Comparison of ENCODE assay signal across 1 cellular context in the genomic region with DNA sequence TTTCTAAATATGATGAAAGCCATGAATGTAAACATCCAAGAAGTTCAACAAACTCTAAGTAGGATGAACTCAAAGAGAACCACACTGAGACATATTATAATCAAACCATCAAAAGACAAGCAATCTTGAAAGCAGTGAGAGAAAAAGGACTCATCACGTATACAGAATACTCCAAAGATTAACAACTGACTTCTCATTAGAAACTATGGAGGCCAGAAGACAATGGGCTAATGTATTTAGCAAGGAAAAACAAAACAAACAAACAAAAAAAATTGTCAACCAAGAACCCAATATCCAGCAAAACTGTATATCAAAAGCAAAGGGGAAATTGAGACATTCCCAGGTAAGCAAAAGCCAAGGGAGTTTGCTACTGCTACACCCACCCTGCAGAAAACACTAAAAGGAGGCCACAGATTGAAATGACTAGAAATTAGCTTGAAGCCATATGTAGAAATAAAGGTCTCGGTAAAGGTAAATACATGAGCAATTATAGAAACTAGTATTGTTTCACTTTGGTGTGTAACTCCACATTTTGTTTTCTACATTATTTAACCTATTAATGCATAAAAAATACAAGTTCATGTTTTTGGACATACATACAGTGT.
TF ChIP-seq lines count a peak whose summit lies in the region.

No MANE protein-coding gene starts in this region.

TF ChIP-seq in GM23338, 12 proteins besides CTCF, POLR2A, EP300 and RAD21 (continued from another document):
- TF ChIP-seq, protein P1, sequence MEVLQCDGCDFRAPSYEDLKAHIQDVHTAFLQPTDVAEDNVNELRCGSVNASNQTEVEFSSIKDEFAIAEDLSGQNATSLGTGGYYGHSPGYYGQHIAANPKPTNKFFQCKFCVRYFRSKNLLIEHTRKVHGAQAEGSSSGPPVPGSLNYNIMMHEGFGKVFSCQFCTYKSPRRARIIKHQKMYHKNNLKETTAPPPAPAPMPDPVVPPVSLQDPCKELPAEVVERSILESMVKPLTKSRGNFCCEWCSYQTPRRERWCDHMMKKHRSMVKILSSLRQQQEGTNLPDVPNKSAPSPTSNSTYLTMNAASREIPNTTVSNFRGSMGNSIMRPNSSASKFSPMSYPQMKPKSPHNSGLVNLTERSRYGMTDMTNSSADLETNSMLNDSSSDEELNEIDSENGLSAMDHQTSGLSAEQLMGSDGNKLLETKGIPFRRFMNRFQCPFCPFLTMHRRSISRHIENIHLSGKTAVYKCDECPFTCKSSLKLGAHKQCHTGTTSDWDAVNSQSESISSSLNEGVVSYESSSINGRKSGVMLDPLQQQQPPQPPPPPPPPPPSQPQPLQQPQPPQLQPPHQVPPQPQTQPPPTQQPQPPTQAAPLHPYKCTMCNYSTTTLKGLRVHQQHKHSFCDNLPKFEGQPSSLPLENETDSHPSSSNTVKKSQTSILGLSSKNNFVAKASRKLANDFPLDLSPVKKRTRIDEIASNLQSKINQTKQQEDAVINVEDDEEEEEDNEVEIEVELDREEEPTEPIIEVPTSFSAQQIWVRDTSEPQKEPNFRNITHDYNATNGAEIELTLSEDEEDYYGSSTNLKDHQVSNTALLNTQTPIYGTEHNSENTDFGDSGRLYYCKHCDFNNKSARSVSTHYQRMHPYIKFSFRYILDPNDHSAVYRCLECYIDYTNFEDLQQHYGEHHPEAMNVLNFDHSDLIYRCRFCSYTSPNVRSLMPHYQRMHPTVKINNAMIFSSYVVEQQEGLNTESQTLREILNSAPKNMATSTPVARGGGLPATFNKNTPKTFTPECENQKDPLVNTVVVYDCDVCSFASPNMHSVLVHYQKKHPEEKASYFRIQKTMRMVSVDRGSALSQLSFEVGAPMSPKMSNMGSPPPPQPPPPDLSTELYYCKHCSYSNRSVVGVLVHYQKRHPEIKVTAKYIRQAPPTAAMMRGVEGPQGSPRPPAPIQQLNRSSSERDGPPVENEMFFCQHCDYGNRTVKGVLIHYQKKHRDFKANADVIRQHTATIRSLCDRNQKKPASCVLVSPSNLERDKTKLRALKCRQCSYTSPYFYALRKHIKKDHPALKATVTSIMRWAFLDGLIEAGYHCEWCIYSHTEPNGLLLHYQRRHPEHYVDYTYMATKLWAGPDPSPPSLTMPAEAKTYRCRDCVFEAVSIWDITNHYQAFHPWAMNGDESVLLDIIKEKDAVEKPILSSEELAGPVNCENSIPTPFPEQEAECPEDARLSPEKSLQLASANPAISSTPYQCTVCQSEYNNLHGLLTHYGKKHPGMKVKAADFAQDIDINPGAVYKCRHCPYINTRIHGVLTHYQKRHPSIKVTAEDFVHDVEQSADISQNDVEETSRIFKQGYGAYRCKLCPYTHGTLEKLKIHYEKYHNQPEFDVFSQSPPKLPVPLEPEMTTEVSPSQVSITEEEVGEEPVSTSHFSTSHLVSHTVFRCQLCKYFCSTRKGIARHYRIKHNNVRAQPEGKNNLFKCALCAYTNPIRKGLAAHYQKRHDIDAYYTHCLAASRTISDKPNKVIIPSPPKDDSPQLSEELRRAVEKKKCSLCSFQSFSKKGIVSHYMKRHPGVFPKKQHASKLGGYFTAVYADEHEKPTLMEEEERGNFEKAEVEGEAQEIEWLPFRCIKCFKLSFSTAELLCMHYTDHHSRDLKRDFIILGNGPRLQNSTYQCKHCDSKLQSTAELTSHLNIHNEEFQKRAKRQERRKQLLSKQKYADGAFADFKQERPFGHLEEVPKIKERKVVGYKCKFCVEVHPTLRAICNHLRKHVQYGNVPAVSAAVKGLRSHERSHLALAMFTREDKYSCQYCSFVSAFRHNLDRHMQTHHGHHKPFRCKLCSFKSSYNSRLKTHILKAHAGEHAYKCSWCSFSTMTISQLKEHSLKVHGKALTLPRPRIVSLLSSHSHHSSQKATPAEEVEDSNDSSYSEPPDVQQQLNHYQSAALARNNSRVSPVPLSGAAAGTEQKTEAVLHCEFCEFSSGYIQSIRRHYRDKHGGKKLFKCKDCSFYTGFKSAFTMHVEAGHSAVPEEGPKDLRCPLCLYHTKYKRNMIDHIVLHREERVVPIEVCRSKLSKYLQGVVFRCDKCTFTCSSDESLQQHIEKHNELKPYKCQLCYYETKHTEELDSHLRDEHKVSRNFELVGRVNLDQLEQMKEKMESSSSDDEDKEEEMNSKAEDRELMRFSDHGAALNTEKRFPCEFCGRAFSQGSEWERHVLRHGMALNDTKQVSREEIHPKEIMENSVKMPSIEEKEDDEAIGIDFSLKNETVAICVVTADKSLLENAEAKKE (CRISPR knock-in tag; IDR thresholded peaks at IDR 0.05), result no peak
- TF ChIP-seq, protein P2, sequence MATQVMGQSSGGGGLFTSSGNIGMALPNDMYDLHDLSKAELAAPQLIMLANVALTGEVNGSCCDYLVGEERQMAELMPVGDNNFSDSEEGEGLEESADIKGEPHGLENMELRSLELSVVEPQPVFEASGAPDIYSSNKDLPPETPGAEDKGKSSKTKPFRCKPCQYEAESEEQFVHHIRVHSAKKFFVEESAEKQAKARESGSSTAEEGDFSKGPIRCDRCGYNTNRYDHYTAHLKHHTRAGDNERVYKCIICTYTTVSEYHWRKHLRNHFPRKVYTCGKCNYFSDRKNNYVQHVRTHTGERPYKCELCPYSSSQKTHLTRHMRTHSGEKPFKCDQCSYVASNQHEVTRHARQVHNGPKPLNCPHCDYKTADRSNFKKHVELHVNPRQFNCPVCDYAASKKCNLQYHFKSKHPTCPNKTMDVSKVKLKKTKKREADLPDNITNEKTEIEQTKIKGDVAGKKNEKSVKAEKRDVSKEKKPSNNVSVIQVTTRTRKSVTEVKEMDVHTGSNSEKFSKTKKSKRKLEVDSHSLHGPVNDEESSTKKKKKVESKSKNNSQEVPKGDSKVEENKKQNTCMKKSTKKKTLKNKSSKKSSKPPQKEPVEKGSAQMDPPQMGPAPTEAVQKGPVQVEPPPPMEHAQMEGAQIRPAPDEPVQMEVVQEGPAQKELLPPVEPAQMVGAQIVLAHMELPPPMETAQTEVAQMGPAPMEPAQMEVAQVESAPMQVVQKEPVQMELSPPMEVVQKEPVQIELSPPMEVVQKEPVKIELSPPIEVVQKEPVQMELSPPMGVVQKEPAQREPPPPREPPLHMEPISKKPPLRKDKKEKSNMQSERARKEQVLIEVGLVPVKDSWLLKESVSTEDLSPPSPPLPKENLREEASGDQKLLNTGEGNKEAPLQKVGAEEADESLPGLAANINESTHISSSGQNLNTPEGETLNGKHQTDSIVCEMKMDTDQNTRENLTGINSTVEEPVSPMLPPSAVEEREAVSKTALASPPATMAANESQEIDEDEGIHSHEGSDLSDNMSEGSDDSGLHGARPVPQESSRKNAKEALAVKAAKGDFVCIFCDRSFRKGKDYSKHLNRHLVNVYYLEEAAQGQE (IDR thresholded peaks at IDR 0.05; ENCODE audit: unreplicated experiment), result no peak
- TF ChIP-seq JUNB (IDR thresholded peaks at IDR 0.05; ENCODE audit: unreplicated experiment) (no peak), NANOG (IDR thresholded peaks at IDR 0.05; ENCODE audit: borderline replicate concordance) (no peak), ZNF114 (CRISPR knock-in tag; IDR thresholded peaks at IDR 0.05) (no peak)
- TF ChIP-seq, protein P3, sequence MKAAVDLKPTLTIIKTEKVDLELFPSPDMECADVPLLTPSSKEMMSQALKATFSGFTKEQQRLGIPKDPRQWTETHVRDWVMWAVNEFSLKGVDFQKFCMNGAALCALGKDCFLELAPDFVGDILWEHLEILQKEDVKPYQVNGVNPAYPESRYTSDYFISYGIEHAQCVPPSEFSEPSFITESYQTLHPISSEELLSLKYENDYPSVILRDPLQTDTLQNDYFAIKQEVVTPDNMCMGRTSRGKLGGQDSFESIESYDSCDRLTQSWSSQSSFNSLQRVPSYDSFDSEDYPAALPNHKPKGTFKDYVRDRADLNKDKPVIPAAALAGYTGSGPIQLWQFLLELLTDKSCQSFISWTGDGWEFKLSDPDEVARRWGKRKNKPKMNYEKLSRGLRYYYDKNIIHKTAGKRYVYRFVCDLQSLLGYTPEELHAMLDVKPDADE (IDR thresholded peaks at IDR 0.05), result no peak
